1 cellular context compared by ENCODE assay signal in genomic region chr14:60734465-60735242, GRCh38.
TF ChIP-seq lines count a peak whose summit lies in the region.

Gene MNAT1 (plus strand): TSS chr14:60734761. CDS start chr14:60734863, 102 bp downstream.

TF ChIP-seq in HEK293, 187 proteins besides CTCF, POLR2A, EP300 and RAD21 (continued from another document and continues in another):
- TF ChIP-seq ZNF518A (tag by site-specific recombination; conservative IDR thresholded peaks at IDR 0.05; ENCODE audit: low read depth) (peak; percentile 48; the same call in 1 of the 2 replicates), ZSCAN16 (tag by site-specific recombination; IDR thresholded peaks at IDR 0.05) (no peak), ZNF133 (tag by site-specific recombination; IDR thresholded peaks at IDR 0.05) (no peak), ZNF394 (tag by site-specific recombination; IDR thresholded peaks at IDR 0.05; ENCODE audit: borderline replicate concordance) (peak; percentile 60), ZNF24 (tag by site-specific recombination; IDR thresholded peaks at IDR 0.05) (0 out of 2 replicates have a peak, but pooled peaks have one; percentile 62), BCL11A (tag by site-specific recombination; IDR thresholded peaks at IDR 0.05; ENCODE audit: low read depth) (no peak), ZNF600 (tag by site-specific recombination; IDR thresholded peaks at IDR 0.05) (peak; percentile 83), ZBTB21 (tag by site-specific recombination; IDR thresholded peaks at IDR 0.05) (no peak), TRIM28 (IDR thresholded peaks at IDR 0.05; ENCODE audit: borderline replicate concordance, low read length) (peak; percentile 92), ZNF768 (tag by site-specific recombination; IDR thresholded peaks at IDR 0.05) (no peak), ZNF473 (tag by site-specific recombination; IDR thresholded peaks at IDR 0.05) (no peak), ZNF138 (tag by site-specific recombination; IDR thresholded peaks at IDR 0.05; ENCODE audit: borderline replicate concordance) (no peak), ZFP3 (tag by site-specific recombination; IDR thresholded peaks at IDR 0.05; ENCODE audit: low read depth) (no peak), SCRT2 (tag by site-specific recombination; IDR thresholded peaks at IDR 0.05) (peak; percentile 96), ZNF433 (tag by site-specific recombination; IDR thresholded peaks at IDR 0.05; ENCODE audit: low read depth) (no peak), EGR2 (tag by site-specific recombination; IDR thresholded peaks at IDR 0.05; ENCODE audit: low read depth) (peak; percentile 76), KLF8 (tag by site-specific recombination; IDR thresholded peaks at IDR 0.05) (peak; percentile 80; the same call in 1 of the 2 replicates), PBX3 (CRISPR knock-in tag; IDR thresholded peaks at IDR 0.05) (peak; percentile 75; the same call in 1 of the 2 replicates), ZNF350 (tag by site-specific recombination; IDR thresholded peaks at IDR 0.05) (no peak), KLF10 (tag by site-specific recombination; IDR thresholded peaks at IDR 0.05) (no peak), ZNF324 (tag by site-specific recombination; IDR thresholded peaks at IDR 0.05) (peak; percentile 89), OVOL3 (tag by site-specific recombination; IDR thresholded peaks at IDR 0.05) (no peak), ZNF404 (tag by site-specific recombination; IDR thresholded peaks at IDR 0.05) (no peak), ZSCAN30 (tag by site-specific recombination; IDR thresholded peaks at IDR 0.05) (peak; percentile 83), ZNF146 (tag by site-specific recombination; IDR thresholded peaks at IDR 0.05) (no peak), PRDM6 (tag by site-specific recombination; IDR thresholded peaks at IDR 0.05) (peak; percentile 55), PRDM10 (tag by site-specific recombination; IDR thresholded peaks at IDR 0.05) (peak; percentile 92), ZNF362 (tag by site-specific recombination; IDR thresholded peaks at IDR 0.05) (0 out of 2 replicates have a peak, but pooled peaks have one; percentile 24)
- TF ChIP-seq, protein P1, sequence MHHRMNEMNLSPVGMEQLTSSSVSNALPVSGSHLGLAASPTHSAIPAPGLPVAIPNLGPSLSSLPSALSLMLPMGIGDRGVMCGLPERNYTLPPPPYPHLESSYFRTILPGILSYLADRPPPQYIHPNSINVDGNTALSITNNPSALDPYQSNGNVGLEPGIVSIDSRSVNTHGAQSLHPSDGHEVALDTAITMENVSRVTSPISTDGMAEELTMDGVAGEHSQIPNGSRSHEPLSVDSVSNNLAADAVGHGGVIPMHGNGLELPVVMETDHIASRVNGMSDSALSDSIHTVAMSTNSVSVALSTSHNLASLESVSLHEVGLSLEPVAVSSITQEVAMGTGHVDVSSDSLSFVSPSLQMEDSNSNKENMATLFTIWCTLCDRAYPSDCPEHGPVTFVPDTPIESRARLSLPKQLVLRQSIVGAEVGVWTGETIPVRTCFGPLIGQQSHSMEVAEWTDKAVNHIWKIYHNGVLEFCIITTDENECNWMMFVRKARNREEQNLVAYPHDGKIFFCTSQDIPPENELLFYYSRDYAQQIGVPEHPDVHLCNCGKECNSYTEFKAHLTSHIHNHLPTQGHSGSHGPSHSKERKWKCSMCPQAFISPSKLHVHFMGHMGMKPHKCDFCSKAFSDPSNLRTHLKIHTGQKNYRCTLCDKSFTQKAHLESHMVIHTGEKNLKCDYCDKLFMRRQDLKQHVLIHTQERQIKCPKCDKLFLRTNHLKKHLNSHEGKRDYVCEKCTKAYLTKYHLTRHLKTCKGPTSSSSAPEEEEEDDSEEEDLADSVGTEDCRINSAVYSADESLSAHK (tag by site-specific recombination; IDR thresholded peaks at IDR 0.05): peak; percentile 66
- TF ChIP-seq, protein P2, sequence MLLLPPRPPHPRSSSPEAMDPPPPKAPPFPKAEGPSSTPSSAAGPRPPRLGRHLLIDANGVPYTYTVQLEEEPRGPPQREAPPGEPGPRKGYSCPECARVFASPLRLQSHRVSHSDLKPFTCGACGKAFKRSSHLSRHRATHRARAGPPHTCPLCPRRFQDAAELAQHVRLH (tag by site-specific recombination; IDR thresholded peaks at IDR 0.05): peak; percentile 79
- TF ChIP-seq, protein P3, sequence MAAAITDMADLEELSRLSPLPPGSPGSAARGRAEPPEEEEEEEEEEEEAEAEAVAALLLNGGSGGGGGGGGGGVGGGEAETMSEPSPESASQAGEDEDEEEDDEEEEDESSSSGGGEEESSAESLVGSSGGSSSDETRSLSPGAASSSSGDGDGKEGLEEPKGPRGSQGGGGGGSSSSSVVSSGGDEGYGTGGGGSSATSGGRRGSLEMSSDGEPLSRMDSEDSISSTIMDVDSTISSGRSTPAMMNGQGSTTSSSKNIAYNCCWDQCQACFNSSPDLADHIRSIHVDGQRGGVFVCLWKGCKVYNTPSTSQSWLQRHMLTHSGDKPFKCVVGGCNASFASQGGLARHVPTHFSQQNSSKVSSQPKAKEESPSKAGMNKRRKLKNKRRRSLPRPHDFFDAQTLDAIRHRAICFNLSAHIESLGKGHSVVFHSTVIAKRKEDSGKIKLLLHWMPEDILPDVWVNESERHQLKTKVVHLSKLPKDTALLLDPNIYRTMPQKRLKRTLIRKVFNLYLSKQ (tag by site-specific recombination; IDR thresholded peaks at IDR 0.05; ENCODE audit: borderline replicate concordance): no peak
- TF ChIP-seq, protein P4, sequence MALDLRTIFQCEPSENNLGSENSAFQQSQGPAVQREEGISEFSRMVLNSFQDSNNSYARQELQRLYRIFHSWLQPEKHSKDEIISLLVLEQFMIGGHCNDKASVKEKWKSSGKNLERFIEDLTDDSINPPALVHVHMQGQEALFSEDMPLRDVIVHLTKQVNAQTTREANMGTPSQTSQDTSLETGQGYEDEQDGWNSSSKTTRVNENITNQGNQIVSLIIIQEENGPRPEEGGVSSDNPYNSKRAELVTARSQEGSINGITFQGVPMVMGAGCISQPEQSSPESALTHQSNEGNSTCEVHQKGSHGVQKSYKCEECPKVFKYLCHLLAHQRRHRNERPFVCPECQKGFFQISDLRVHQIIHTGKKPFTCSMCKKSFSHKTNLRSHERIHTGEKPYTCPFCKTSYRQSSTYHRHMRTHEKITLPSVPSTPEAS (tag by site-specific recombination; IDR thresholded peaks at IDR 0.05): 0 out of 2 replicates have a peak, but pooled peaks have one; percentile 29
- TF ChIP-seq, protein P5, sequence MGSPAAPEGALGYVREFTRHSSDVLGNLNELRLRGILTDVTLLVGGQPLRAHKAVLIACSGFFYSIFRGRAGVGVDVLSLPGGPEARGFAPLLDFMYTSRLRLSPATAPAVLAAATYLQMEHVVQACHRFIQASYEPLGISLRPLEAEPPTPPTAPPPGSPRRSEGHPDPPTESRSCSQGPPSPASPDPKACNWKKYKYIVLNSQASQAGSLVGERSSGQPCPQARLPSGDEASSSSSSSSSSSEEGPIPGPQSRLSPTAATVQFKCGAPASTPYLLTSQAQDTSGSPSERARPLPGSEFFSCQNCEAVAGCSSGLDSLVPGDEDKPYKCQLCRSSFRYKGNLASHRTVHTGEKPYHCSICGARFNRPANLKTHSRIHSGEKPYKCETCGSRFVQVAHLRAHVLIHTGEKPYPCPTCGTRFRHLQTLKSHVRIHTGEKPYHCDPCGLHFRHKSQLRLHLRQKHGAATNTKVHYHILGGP (tag by site-specific recombination; IDR thresholded peaks at IDR 0.05): no peak
